1 cellular context compared by ENCODE assay signal in genomic region chr12:92927055-92927435, GRCh38.
TF ChIP-seq lines count a peak whose summit lies in the region.

No MANE protein-coding gene starts in this region.

TF ChIP-seq in IMR-90, 13 proteins besides CTCF, POLR2A, EP300 and RAD21 (continued from another document):
- TF ChIP-seq USF2 (IDR thresholded peaks at IDR 0.05; ENCODE audit: low read depth, low read length) (no peak), MAFK (IDR thresholded peaks at IDR 0.05; ENCODE audit: low read depth, low read length) (no peak), RFX5 (IDR thresholded peaks at IDR 0.05; ENCODE audit: low read depth, low read length) (no peak), SMC3 (IDR thresholded peaks at IDR 0.05; ENCODE audit: low read depth, low read length) (no peak), BHLHE40 (IDR thresholded peaks at IDR 0.05; ENCODE audit: low read depth, low read length) (no peak), NFE2L2 (IDR thresholded peaks at IDR 0.05; ENCODE audit: low read depth, low read length) (no peak), RCOR1 (IDR thresholded peaks at IDR 0.05; ENCODE audit: insufficient replicate concordance, low read length) (no peak), MXI1 (IDR thresholded peaks at IDR 0.05; ENCODE audit: borderline replicate concordance, low read depth, low read length) (no peak)
